In the genomic region with DNA sequence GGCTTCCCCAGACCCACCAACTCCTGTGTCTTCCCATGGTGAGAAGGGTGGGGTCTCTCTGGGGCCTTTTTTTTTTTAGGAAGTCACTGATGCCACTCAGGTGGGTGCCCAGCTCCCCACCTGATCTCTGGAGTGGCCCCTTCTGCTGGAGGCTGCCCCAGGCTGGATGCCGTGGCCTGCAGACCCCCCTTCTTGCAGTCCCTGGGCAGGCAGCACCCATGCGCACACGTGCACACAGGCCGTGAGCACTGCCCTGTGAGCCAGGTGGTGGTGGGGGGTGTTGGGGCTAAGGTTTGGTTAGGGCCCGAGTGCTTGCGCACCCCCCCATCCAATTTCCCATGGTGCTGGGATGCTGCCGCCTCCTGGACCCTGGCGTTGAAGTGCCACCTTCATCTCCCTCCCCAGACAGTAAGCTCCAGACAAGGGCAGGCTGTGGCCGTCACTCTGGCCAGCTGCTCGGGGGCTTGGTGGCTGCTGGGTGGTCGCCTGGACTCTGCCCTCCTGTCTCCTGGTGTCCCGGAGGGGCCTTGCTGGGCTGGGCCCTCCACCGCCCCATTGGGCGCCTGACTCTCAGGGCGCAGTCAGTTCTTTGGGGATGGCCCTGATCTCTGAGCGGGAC, we compare ENCODE assay signal across 1 cellular context.
TF ChIP-seq lines count a peak whose summit lies in the region.

No MANE protein-coding gene starts in this region.

TF ChIP-seq in HEK293, 187 proteins besides CTCF, POLR2A, EP300 and RAD21 (continued from another document):
- TF ChIP-seq, protein P1, sequence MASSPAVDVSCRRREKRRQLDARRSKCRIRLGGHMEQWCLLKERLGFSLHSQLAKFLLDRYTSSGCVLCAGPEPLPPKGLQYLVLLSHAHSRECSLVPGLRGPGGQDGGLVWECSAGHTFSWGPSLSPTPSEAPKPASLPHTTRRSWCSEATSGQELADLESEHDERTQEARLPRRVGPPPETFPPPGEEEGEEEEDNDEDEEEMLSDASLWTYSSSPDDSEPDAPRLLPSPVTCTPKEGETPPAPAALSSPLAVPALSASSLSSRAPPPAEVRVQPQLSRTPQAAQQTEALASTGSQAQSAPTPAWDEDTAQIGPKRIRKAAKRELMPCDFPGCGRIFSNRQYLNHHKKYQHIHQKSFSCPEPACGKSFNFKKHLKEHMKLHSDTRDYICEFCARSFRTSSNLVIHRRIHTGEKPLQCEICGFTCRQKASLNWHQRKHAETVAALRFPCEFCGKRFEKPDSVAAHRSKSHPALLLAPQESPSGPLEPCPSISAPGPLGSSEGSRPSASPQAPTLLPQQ (tag by site-specific recombination; IDR thresholded peaks at IDR 0.05) = no peak
- TF ChIP-seq ZBTB48 (tag by site-specific recombination; IDR thresholded peaks at IDR 0.05) = no peak
- TF ChIP-seq, protein P2, sequence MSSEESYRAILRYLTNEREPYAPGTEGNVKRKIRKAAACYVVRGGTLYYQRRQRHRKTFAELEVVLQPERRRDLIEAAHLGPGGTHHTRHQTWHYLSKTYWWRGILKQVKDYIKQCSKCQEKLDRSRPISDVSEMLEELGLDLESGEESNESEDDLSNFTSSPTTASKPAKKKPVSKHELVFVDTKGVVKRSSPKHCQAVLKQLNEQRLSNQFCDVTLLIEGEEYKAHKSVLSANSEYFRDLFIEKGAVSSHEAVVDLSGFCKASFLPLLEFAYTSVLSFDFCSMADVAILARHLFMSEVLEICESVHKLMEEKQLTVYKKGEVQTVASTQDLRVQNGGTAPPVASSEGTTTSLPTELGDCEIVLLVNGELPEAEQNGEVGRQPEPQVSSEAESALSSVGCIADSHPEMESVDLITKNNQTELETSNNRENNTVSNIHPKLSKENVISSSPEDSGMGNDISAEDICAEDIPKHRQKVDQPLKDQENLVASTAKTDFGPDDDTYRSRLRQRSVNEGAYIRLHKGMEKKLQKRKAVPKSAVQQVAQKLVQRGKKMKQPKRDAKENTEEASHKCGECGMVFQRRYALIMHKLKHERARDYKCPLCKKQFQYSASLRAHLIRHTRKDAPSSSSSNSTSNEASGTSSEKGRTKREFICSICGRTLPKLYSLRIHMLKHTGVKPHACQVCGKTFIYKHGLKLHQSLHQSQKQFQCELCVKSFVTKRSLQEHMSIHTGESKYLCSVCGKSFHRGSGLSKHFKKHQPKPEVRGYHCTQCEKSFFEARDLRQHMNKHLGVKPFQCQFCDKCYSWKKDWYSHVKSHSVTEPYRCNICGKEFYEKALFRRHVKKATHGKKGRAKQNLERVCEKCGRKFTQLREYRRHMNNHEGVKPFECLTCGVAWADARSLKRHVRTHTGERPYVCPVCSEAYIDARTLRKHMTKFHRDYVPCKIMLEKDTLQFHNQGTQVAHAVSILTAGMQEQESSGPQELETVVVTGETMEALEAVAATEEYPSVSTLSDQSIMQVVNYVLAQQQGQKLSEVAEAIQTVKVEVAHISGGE (tag by site-specific recombination; conservative IDR thresholded peaks at IDR 0.05; ENCODE audit: low read depth) = no peak
